In genomic region chr17:74042744-74043486, GRCh38 we compare ENCODE assay signal across 9 cellular contexts.
DNase-seq lines count a peak whose midpoint lies in the region; ATAC-seq and TF ChIP-seq lines count a peak whose summit lies in the region.
"Had no signal": no experiment of that assay in that cellular context is flagged by ENCODE, and none has a peak within 500 bp of the region (broad histone marks: within the 10 kb centered on the region; RNA-seq: fewer than 3 reads in every experiment).

No MANE protein-coding gene starts in this region.

- H3K27me3 ChIP-seq in brain microvascular endothelial cell (replicated peaks) (no peaks in the 10 kb centered on the region), Peyer's patch (no peaks in the 10 kb centered on the region)

- H3K36me3 ChIP-seq in brain microvascular endothelial cell (replicated peaks) = no peaks in the 10 kb centered on the region
- H3K36me3 ChIP-seq in Peyer's patch = no peaks in the 10 kb centered on the region

- in situ Hi-C loops in brain microvascular endothelial cell (cut with HindIII; ENCODE audit: low pct_ligation_motif_present, low sequenced_read_pairs) = no loop called here

- no peaks in the 10 kb centered on the region for H3K9me3 ChIP-seq in Peyer's patch

- DNase-seq in AG10803 (ENCODE audit: low read depth) (peak; percentile 90), HS-5 (ENCODE audit: low read depth) (peak; percentile 78), brain microvascular endothelial cell (peak; percentile 77), omental fat pad (ENCODE audit: low spot score) (no peak), GM10266 (ENCODE audit: extremely low spot score) (no peak), Peyer's patch (no peak), cardiac septum (ENCODE audit: low spot score) (no peak)
- DNase-seq: activated naive CD8-positive, alpha-beta T cell treated with anti-CD3 and anti-CD28 coated beads, Interleukin-2, amount 10 ng/mL, durations not matched to agents 7 days and 5 days had no signal

- TF ChIP-seq POLR2A in Peyer's patch (IDR thresholded peaks at IDR 0.05) = no peak

- H3K27ac ChIP-seq in brain microvascular endothelial cell = no peak overlapping the region
- H3K27ac ChIP-seq in Peyer's patch = no peak overlapping the region

- ATAC-seq in omental fat pad (ENCODE audit: low FRiP score) = peak; percentile 56
- ATAC-seq in GM21786 (IDR thresholded peaks at IDR 0.05; ENCODE audit: unreplicated experiment) = no peak

- TF ChIP-seq CTCF in AG10803 (conservative IDR thresholded peaks at IDR 0.05; ENCODE audit: low read length) (no peak), brain microvascular endothelial cell (IDR thresholded peaks at IDR 0.05; ENCODE audit: low read depth, low read length, missing control alignments) (no peak), omental fat pad (IDR thresholded peaks at IDR 0.05) (no peak), GM10266 (IDR thresholded peaks at IDR 0.05; ENCODE audit: control insufficient read depth, insufficient read depth, low read depth, missing control alignments) (no peak), Peyer's patch (IDR thresholded peaks at IDR 0.05) (no peak)

- no peaks in the 10 kb centered on the region for H3K4me1 ChIP-seq in Peyer's patch

- no peak overlapping the region for H3K4me3 ChIP-seq in AG10803 (ENCODE audit: low read length)
- no peak overlapping the region for H3K4me3 ChIP-seq in brain microvascular endothelial cell (ENCODE audit: low read depth, low read length)
- H3K4me3 ChIP-seq in Peyer's patch = no peak overlapping the region

- intact Hi-C loops in cardiac septum (cut with DNase I) = no loop called here

Comparison
In these comparisons a context has a peak if more than half of its experiments do, and no peak if none do; other contexts are left out.
1. DNase-seq: peak in AG10803 (single experiment), HS-5 (single experiment) and brain microvascular endothelial cell (single experiment); none in omental fat pad (single experiment), GM10266 (single experiment), Peyer's patch (0 of 3) and cardiac septum (single experiment).